In genomic region chrX:30812326-30812725, GRCh38 we compare ENCODE assay signal across 10 cellular contexts.
DNase-seq lines count a peak whose midpoint lies in the region; ATAC-seq, FAIRE-seq and TF ChIP-seq lines count a peak whose summit lies in the region.
"Had no signal": no experiment of that assay in that cellular context is flagged by ENCODE, and none has a peak within 500 bp of the region (broad histone marks: within the 10 kb centered on the region; RNA-seq: fewer than 3 reads in every experiment).

No MANE protein-coding gene starts in this region.

- no peaks in the 10 kb centered on the region for H3K36me3 Mint-ChIP-seq in T-helper 2 cell treated with Interferon-gamma antibody and Interleukin-4, amounts not matched to agents 5 μg/mL and 100 μg/mL, for 36 hours (ENCODE audit: low read depth)

- no peaks in the 10 kb centered on the region for H3K4me1 ChIP-seq in sigmoid colon

- DNase-seq in GM18507 (ENCODE audit: extremely low spot score, insufficient read length, low read depth): no peak
- peak; percentile 37 for DNase-seq in NAMALWA (ENCODE audit: low spot score)
- DNase-seq in sigmoid colon: no peak
- DNase-seq in T-helper 2 cell treated with Interferon-gamma antibody and Interleukin-4, amounts not matched to agents 5 μg/mL and 100 μg/mL, for 36 hours (ENCODE audit: low spot score): no peak
- no peak for DNase-seq in brain microvascular endothelial cell
- DNase-seq in midbrain (lab: John Stamatoyannopoulos, UW): no peak
- DNase-seq: AML-193, nephron progenitor cell had no signal

- FAIRE-seq in GM18507 (lab: Jason Lieb, UNC): peak; percentile 90

- ATAC-seq in GM21381 (IDR thresholded peaks at IDR 0.05; ENCODE audit: unreplicated experiment) (peak; percentile 98), HG03060 (IDR thresholded peaks at IDR 0.05; ENCODE audit: low read depth, unreplicated experiment) (peak; percentile 100)

- TF ChIP-seq POLR2A in sigmoid colon (IDR thresholded peaks at IDR 0.05): no peak

- in situ Hi-C loops in brain microvascular endothelial cell (cut with HindIII; ENCODE audit: low pct_ligation_motif_present, low sequenced_read_pairs): no loop called here

- no peak overlapping the region for H3K27ac Mint-ChIP-seq in T-helper 2 cell treated with Interferon-gamma antibody and Interleukin-4, amounts not matched to agents 5 μg/mL and 100 μg/mL, for 36 hours
- H3K27ac Mint-ChIP-seq: nephron progenitor cell had no signal

- no peaks in the 10 kb centered on the region for H3K9me3 ChIP-seq in sigmoid colon

- no peak for TF ChIP-seq CTCF in sigmoid colon (IDR thresholded peaks at IDR 0.05)
- no peak for TF ChIP-seq CTCF in brain microvascular endothelial cell (IDR thresholded peaks at IDR 0.05; ENCODE audit: low read depth, low read length, missing control alignments)

- H3K27ac ChIP-seq in sigmoid colon (no peak overlapping the region), brain microvascular endothelial cell (no peak overlapping the region)

- TF ChIP-seq EP300 in sigmoid colon (IDR thresholded peaks at IDR 0.05): no peak

- no peaks in the 10 kb centered on the region for H3K27me3 ChIP-seq in sigmoid colon
- no peaks in the 10 kb centered on the region for H3K27me3 ChIP-seq in brain microvascular endothelial cell (replicated peaks)

- no peaks in the 10 kb centered on the region for H3K36me3 ChIP-seq in sigmoid colon
- no peaks in the 10 kb centered on the region for H3K36me3 ChIP-seq in brain microvascular endothelial cell (replicated peaks)

- 79 to 90% methylated on average over 1 of the region's 1 CpG for WGBS in sigmoid colon, 2 donors

- no peak overlapping the region for H3K4me3 ChIP-seq in sigmoid colon
- H3K4me3 ChIP-seq in brain microvascular endothelial cell (ENCODE audit: low read depth, low read length): no peak overlapping the region

- H3K9me3 Mint-ChIP-seq in T-helper 2 cell treated with Interferon-gamma antibody and Interleukin-4, amounts not matched to agents 5 μg/mL and 100 μg/mL, for 36 hours: no peaks in the 10 kb centered on the region

- no peaks in the 10 kb centered on the region for H3K27me3 Mint-ChIP-seq in T-helper 2 cell treated with Interferon-gamma antibody and Interleukin-4, amounts not matched to agents 5 μg/mL and 100 μg/mL, for 36 hours (ENCODE audit: low read depth)

- no peaks in the 10 kb centered on the region for H3K4me1 Mint-ChIP-seq in T-helper 2 cell treated with Interferon-gamma antibody and Interleukin-4, amounts not matched to agents 5 μg/mL and 100 μg/mL, for 36 hours (ENCODE audit: low read depth)
- H3K4me1 Mint-ChIP-seq: nephron progenitor cell had no signal

- H3K4me3 Mint-ChIP-seq in T-helper 2 cell treated with Interferon-gamma antibody and Interleukin-4, amounts not matched to agents 5 μg/mL and 100 μg/mL, for 36 hours: no peak overlapping the region
- H3K4me3 Mint-ChIP-seq: nephron progenitor cell had no signal

- intact Hi-C loops in sigmoid colon (cut with DNase I): no loop called here
